8 cellular contexts compared by ENCODE assay signal in the genomic region with DNA sequence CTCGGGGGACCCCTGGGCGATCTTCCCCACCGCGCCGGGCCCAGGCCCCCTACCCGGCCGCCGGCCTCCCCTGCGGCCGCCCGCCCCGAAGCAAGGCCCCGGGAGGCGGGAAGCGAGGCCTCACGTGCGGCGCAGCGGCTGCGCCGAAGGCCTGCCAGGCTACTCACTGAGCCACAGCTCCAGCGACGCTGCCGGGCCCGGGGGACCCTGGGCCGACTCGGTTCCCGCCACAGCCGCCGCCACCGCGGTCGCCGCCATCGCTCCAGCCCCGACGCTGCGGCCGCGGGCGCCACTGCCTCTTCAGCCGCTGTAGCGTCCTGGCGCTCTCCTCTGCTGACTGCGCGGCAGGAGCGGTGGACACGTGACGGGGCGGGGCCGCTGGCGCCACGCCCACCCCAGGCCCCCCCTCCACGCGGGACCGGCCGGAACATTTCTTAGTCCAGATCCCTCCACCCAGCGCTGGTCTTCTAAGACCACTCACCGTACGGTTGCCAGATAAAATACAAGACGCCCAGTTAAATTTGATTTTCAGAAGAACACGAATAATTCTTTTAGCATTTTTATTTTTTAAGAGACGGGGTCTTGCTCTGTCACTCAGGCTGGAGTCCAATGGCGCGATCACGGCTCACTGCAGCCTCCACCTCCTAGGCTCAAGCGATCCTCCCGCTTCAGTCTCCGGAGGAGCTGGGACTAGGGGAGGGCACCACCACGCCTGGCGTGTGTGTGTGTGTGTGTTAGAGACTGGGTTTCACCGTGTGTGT. TPM values are rescaled to one million over a fixed set of nuclear protein-coding genes. Genes with fewer than 3 reads are reported as not detected.
A peak's percentile ranks its signal among the peaks of the same experiment; 100 is the strongest.
DNase-seq lines count a peak whose midpoint lies in the region; ATAC-seq and TF ChIP-seq lines count a peak whose summit lies in the region.

A gene with protein sequence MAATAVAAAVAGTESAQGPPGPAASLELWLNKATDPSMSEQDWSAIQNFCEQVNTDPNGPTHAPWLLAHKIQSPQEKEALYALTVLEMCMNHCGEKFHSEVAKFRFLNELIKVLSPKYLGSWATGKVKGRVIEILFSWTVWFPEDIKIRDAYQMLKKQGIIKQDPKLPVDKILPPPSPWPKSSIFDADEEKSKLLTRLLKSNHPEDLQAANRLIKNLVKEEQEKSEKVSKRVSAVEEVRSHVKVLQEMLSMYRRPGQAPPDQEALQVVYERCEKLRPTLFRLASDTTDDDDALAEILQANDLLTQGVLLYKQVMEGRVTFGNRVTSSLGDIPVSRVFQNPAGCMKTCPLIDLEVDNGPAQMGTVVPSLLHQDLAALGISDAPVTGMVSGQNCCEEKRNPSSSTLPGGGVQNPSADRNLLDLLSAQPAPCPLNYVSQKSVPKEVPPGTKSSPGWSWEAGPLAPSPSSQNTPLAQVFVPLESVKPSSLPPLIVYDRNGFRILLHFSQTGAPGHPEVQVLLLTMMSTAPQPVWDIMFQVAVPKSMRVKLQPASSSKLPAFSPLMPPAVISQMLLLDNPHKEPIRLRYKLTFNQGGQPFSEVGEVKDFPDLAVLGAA (minus strand): TSS at position 341 of the 761 bp plus-strand sequence. CDS start 83 bp downstream, at position 258.

- peak within 1 kb of the TSS; percentile 95 for H3K27ac Mint-ChIP-seq in activated CD4-positive, alpha-beta T cell treated with anti-CD3 and anti-CD28 coated beads, Interleukin-2, amount 10 ng/mL, durations not matched to agents 24 days and 14 days

- H3K36me3 Mint-ChIP-seq in activated CD4-positive, alpha-beta T cell treated with anti-CD3 and anti-CD28 coated beads, Interleukin-2, amount 10 ng/mL, durations not matched to agents 24 days and 14 days (ENCODE audit: low read depth): peaks cover 30% of the 10 kb centered on the region

- peaks cover 51% of the 10 kb centered on the region for H3K4me1 Mint-ChIP-seq in activated CD4-positive, alpha-beta T cell treated with anti-CD3 and anti-CD28 coated beads, Interleukin-2, amount 10 ng/mL, durations not matched to agents 24 days and 14 days

- H3K9me3 Mint-ChIP-seq in activated CD4-positive, alpha-beta T cell treated with anti-CD3 and anti-CD28 coated beads, Interleukin-2, amount 10 ng/mL, durations not matched to agents 24 days and 14 days: no peaks in the 10 kb centered on the region

- H3K4me3 ChIP-seq in AG10803 (ENCODE audit: low read length): peak within 1 kb of the TSS; percentile 78

- DNase-seq in AG10803 (ENCODE audit: low read depth) (peak; percentile 75), NCI-H524 treated with DMSO at 0.1 percent for 48 hours (lab: John Stamatoyannopoulos, UW) (peak; percentile 18), cortex of kidney (lab: John Stamatoyannopoulos, UW) (peak; percentile 19), left lobe of liver (ENCODE audit: low spot score) (peak; percentile 88)
- DNase-seq in activated CD4-positive, alpha-beta T cell treated with anti-CD3 and anti-CD28 coated beads, Interleukin-2, amount 10 ng/mL, durations not matched to agents 24 days and 14 days: peak; percentile 94
- DNase-seq in stimulated activated CD4-positive, alpha-beta T cell treated with anti-CD3 and anti-CD28 coated beads, Interleukin-1b, Interleukin-23, amount 100 ng/mL, for 48 hours: peak; percentile 80

- no peaks in the 10 kb centered on the region for H3K27me3 Mint-ChIP-seq in activated CD4-positive, alpha-beta T cell treated with anti-CD3 and anti-CD28 coated beads, Interleukin-2, amount 10 ng/mL, durations not matched to agents 24 days and 14 days

- intact Hi-C loops in activated CD4-positive, alpha-beta T cell treated with anti-CD3 and anti-CD28 coated beads, Interleukin-2, amount 10 ng/mL, durations not matched to agents 24 days and 14 days (cut with micrococcal nuclease): loop anchor here (1.0 to 5.0 kb wide), 2 partner anchors 47 to 87 kb away; a partner anchor contains a TSS

- peak within 1 kb of the TSS; percentile 91 for H3K4me3 Mint-ChIP-seq in activated CD4-positive, alpha-beta T cell treated with anti-CD3 and anti-CD28 coated beads, Interleukin-2, amount 10 ng/mL, durations not matched to agents 24 days and 14 days

- TF ChIP-seq CTCF in AG10803 (conservative IDR thresholded peaks at IDR 0.05; ENCODE audit: low read length): no peak

- ATAC-seq in GM19035 (IDR thresholded peaks at IDR 0.05; ENCODE audit: unreplicated experiment) (peak; percentile 77), HG03354 (IDR thresholded peaks at IDR 0.05; ENCODE audit: poor library complexity, severe bottlenecking, unreplicated experiment) (peak; percentile 82), left lobe of liver (peak; percentile 96)

RNA-seq across cellular contexts. Expression of the gene that starts here (rescaled TPM):
- total RNA-seq in activated CD4-positive, alpha-beta T cell treated with anti-CD3 and anti-CD28 coated beads, Interleukin-2, amount 10 ng/mL, durations not matched to agents 24 days and 14 days: 109 and 113 TPM in 2 replicates
- 30.2 TPM for total RNA-seq in left lobe of liver

Comparison
In these comparisons a context has a peak if more than half of its experiments do, and no peak if none do; other contexts are left out.
1. Peak in every context shown above with its lines: DNase-seq, ATAC-seq and H3K4me3 ChIP-seq.
2. DNase-seq: peak in every context shown above with its lines; median percentile 94 in activated CD4-positive, alpha-beta T cell treated with anti-CD3 and anti-CD28 coated beads, Interleukin-2, amount 10 ng/mL, durations not matched to agents 24 days and 14 days; 88 in left lobe of liver; 80 in stimulated activated CD4-positive, alpha-beta T cell treated with anti-CD3 and anti-CD28 coated beads, Interleukin-1b, Interleukin-23, amount 100 ng/mL, for 48 hours; 75 in AG10803; 19 in cortex of kidney; 18 in NCI-H524 treated with DMSO at 0.1 percent for 48 hours.